Comparison of ENCODE assay signal across 8 cellular contexts in the genomic region with DNA sequence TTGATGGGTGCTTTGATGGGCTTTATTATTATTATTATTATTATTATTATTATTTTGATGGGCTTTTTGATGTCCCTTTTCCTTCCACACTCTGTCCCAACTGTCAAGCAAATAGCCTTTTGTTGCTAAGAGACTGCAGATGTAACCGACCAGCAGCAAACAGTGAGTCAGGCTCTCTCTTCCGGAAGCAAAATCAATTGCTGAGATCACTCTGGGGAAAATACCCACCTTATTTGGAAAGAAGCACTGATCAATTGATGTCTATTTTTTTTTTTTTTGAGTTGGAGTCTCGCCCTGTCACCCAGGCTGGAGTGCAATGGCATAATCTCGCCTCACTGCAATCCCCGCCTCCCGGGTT. TPM values are rescaled to one million over a fixed set of nuclear protein-coding genes. Genes with fewer than 3 reads are reported as not detected.
DNase-seq lines count a peak whose midpoint lies in the region; ATAC-seq and TF ChIP-seq lines count a peak whose summit lies in the region.

No MANE protein-coding gene starts in this region.

- H3K4me3 ChIP-seq in astrocyte of the cerebellum (ENCODE audit: low read depth, low read length), result peak overlapping the region; percentile 96
- H3K4me3 ChIP-seq in left lung, result peak overlapping the region in 1 of 2 donors; percentile 57

- peak overlapping the region; percentile 98 to 99 for H3K27ac ChIP-seq in left lung

- H3K27me3 ChIP-seq in left lung, result no peaks in the 10 kb centered on the region

- TF ChIP-seq CTCF in astrocyte of the cerebellum (IDR thresholded peaks at IDR 0.05; ENCODE audit: low read depth, low read length, missing control alignments), result no peak
- no peak for TF ChIP-seq CTCF in left lung (IDR thresholded peaks at IDR 0.05)

- H3K9me3 ChIP-seq in left lung, result no peaks in the 10 kb centered on the region

- intact Hi-C loops in left lung (cut with DNase I), result no loop called here

- in situ Hi-C loops in astrocyte of the cerebellum (cut with HindIII; ENCODE audit: low sequenced_read_pairs), result no loop called here

- ATAC-seq in left lung (no peak), GM21381 (IDR thresholded peaks at IDR 0.05; ENCODE audit: unreplicated experiment) (no peak)

- DNase-seq in Daoy (ENCODE audit: low read depth), result peak; percentile 73
- peak; percentile 22 for DNase-seq in NCI-H460 (ENCODE audit: extremely low read depth, low read depth)
- no peak for DNase-seq in astrocyte of the cerebellum (ENCODE audit: low read depth)
- DNase-seq in left lung, result no peak
- peak; percentile 33 for DNase-seq in superior temporal gyrus (ENCODE audit: extremely low spot score)
- DNase-seq in 8988T, result no peak
- no peak for DNase-seq in DMS79 (lab: John Stamatoyannopoulos, UW)

- peaks cover 0 to 36% of the 10 kb centered on the region in 2 donors for H3K36me3 ChIP-seq in left lung

- peaks cover 50 to 81% of the 10 kb centered on the region in 2 donors for H3K4me1 ChIP-seq in left lung

RNA-seq across cellular contexts. Expression of a gene that starts 2.9 kb away (rescaled TPM):
- 68.3 and 72.5 TPM in 2 replicates for total RNA-seq in Daoy (2014; rRNA removed; shearing (Covaris generic))
- total RNA-seq in NCI-H460 (2014; rRNA removed; shearing (Covaris generic)), result 30.4 and 33.7 TPM in 2 replicates
- 40.3 and 47.5 TPM in 2 replicates for polyA plus RNA-seq in NCI-H460 (2014; cell fraction: nucleus; rRNA removed)
- 100 to 1,000 TPM; 212 to 310 TPM for total RNA-seq in left lung

Comparison
In these comparisons a context has a peak if more than half of its experiments do, and no peak if none do; other contexts are left out.
1. DNase-seq: peak in Daoy (single experiment), NCI-H460 (single experiment) and superior temporal gyrus (single experiment); none in astrocyte of the cerebellum (single experiment), left lung (0 of 2), 8988T (single experiment) and DMS79 (single experiment).